8 cellular contexts compared by ENCODE assay signal in genomic region chr7:156549636-156550035, GRCh38.
"Had no signal": no experiment of that assay in that cellular context is flagged by ENCODE, and none has a peak within 500 bp of the region (broad histone marks: within the 10 kb centered on the region; RNA-seq: fewer than 3 reads in every experiment).

No MANE protein-coding gene starts in this region.

- H3K9ac ChIP-seq: GM23248 had no signal

- H3K4me1 Mint-ChIP-seq: IgD-negative memory B cell had no signal

- H2AFZ ChIP-seq: GM23248 had no signal

- DNase-seq: GM23248, GOT3, H7, HFFc6, KBM-7 had no signal

- H3K27ac ChIP-seq: GM23248, HL-60 had no signal

- H3K4me3 ChIP-seq: GM23248, HAP-1 had no signal

- H3K4me1 ChIP-seq: HAP-1 had no signal

- H3K27ac Mint-ChIP-seq: HFFc6, IgD-negative memory B cell had no signal

- H3K9me3 ChIP-seq: HAP-1 had no signal

- H3K4me3 Mint-ChIP-seq: HFFc6, IgD-negative memory B cell had no signal

- H3K36me3 ChIP-seq: HAP-1 had no signal
